In the genomic region with DNA sequence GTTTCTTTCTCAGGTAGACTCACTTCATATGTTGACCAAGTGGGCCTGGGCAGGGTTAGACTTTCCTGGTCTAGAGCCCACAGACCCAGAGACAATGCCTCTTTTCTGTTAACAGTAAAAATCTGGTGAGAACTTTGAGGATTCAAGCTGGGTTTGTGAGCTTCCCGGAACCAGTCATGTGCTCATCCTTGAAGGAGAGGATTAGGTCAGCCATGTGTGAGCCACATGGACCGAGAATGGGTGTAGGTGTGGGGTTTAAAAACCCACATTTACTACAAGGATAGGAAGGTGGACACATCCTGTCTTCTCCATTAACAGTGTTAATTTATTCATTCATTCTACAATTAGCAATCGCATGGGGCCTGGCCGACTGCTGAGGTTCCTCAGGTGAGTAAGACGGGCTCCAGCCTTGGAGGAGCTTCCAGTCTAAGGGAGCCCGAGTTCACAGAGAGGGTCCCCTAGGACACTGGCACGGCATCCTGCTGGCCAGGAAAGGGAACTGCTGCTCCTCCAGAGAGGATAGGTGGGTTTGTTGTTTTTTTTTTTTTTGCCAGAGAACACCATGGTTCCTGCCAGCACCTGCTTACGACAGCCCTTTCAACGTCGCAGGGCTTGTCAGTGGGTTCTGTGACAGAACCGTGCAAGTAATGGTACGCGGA, we compare ENCODE assay signal across 7 cellular contexts.
DNase-seq lines count a peak whose midpoint lies in the region; ATAC-seq lines count a peak whose summit lies in the region.

No MANE protein-coding gene starts in this region.

- H3K4me3 Mint-ChIP-seq in activated T-helper 17 cell treated with anti-CD3 and anti-CD28 coated beads, Interleukin-2, amount 50 U/mL, for 72 hours = peak overlapping the region; percentile 87

- no peaks in the 10 kb centered on the region for H3K9me3 Mint-ChIP-seq in activated T-helper 17 cell treated with anti-CD3 and anti-CD28 coated beads, Interleukin-2, amount 50 U/mL, for 72 hours

- no peaks in the 10 kb centered on the region for H3K4me1 ChIP-seq in iPS DF 6.9 (ENCODE audit: control insufficient read depth, insufficient read depth, low read length)
- no peaks in the 10 kb centered on the region for H3K4me1 ChIP-seq in skeletal muscle satellite cell (ENCODE audit: control insufficient read depth, insufficient read depth, low read length)

- ATAC-seq in activated T-helper 17 cell treated with anti-CD3 and anti-CD28 coated beads, Interleukin-2, amount 50 U/mL, for 72 hours (replicated peaks) = no peak
- no peak for ATAC-seq in activated CD4-positive, CD25-positive, alpha-beta regulatory T cell treated with anti-CD3 and anti-CD28 coated beads, Interleukin-2, amount 50 U/mL, for 24 hours
- no peak for ATAC-seq in GM21737 (IDR thresholded peaks at IDR 0.05; ENCODE audit: unreplicated experiment)

- H3K4me1 Mint-ChIP-seq in activated T-helper 17 cell treated with anti-CD3 and anti-CD28 coated beads, Interleukin-2, amount 50 U/mL, for 72 hours = no peaks in the 10 kb centered on the region

- H3K9ac ChIP-seq in skeletal muscle satellite cell (ENCODE audit: low read depth, low read length) = no peak overlapping the region

- H3K27ac ChIP-seq in iPS DF 6.9 (ENCODE audit: low read length) = no peak overlapping the region

- H3K27ac Mint-ChIP-seq in activated T-helper 17 cell treated with anti-CD3 and anti-CD28 coated beads, Interleukin-2, amount 50 U/mL, for 72 hours = no peak overlapping the region

- H3K4me3 ChIP-seq in H7 (ENCODE audit: insufficient read depth, low read depth, low read length) (peak overlapping the region; percentile 58), iPS DF 6.9 (ENCODE audit: low read length) (peak overlapping the region; percentile 73; the same call in 1 of the 2 replicates), skeletal muscle satellite cell (ENCODE audit: low read length) (peak overlapping the region; percentile 73)

- no peaks in the 10 kb centered on the region for H3K36me3 Mint-ChIP-seq in activated T-helper 17 cell treated with anti-CD3 and anti-CD28 coated beads, Interleukin-2, amount 50 U/mL, for 72 hours (ENCODE audit: low read depth)

- peak; percentile 66 for DNase-seq in H7
- peak; percentile 39 for DNase-seq in iPS DF 6.9 (ENCODE audit: low read depth, low spot score)
- DNase-seq in central memory CD4-positive, alpha-beta T cell = no peak

- WGBS in iPS DF 6.9 (ENCODE audit: insufficient coverage, insufficient read length) = no CpG with 5 or more reads among the region's 13 CpGs

- peak overlapping the region; percentile 82 for H3K4me2 ChIP-seq in skeletal muscle satellite cell (ENCODE audit: low read length)

- H3K27me3 ChIP-seq in H7 (ENCODE audit: control insufficient read depth, insufficient read depth, low read length) (no peaks in the 10 kb centered on the region; the same call in 1 of the 2 replicates), iPS DF 6.9 (ENCODE audit: control insufficient read depth, insufficient read depth, low read length) (no peaks in the 10 kb centered on the region), skeletal muscle satellite cell (ENCODE audit: control insufficient read depth, insufficient read depth, low read length) (no peaks in the 10 kb centered on the region)

- no peaks in the 10 kb centered on the region for H3K36me3 ChIP-seq in H7 (replicated peaks; ENCODE audit: control insufficient read depth, insufficient read depth, low read length)
- no peaks in the 10 kb centered on the region for H3K36me3 ChIP-seq in iPS DF 6.9 (ENCODE audit: control insufficient read depth, insufficient read depth, low read length)
- H3K36me3 ChIP-seq in skeletal muscle satellite cell (ENCODE audit: insufficient read depth, low read length) = no peaks in the 10 kb centered on the region

- no peaks in the 10 kb centered on the region for H3K27me3 Mint-ChIP-seq in activated T-helper 17 cell treated with anti-CD3 and anti-CD28 coated beads, Interleukin-2, amount 50 U/mL, for 72 hours

- no peaks in the 10 kb centered on the region for H3K9me3 ChIP-seq in iPS DF 6.9 (ENCODE audit: control insufficient read depth, insufficient read depth, low read length)
- no peaks in the 10 kb centered on the region for H3K9me3 ChIP-seq in skeletal muscle satellite cell (replicated peaks; ENCODE audit: low read length)
